In genomic region chr16:25060920-25061319, GRCh38 we compare ENCODE assay signal across 7 cellular contexts. TPM values are rescaled to one million over a fixed set of nuclear protein-coding genes. Genes with fewer than 3 reads are reported as not detected.
A peak's percentile ranks its signal among the peaks of the same experiment; 100 is the strongest.
DNase-seq lines count a peak whose midpoint lies in the region; ATAC-seq and TF ChIP-seq lines count a peak whose summit lies in the region.

No MANE protein-coding gene starts in this region.

- H3K27ac Mint-ChIP-seq in activated CD8-positive, alpha-beta T cell treated with anti-CD3 and anti-CD28 coated beads for 36 hours: peak overlapping the region; percentile 72
- peak overlapping the region; percentile 91 to 97 (median 94) for H3K27ac Mint-ChIP-seq in naive B cell

- POLR2A ChIA-PET in activated CD8-positive, alpha-beta T cell treated with anti-CD3 and anti-CD28 coated beads for 36 hours (lab: Charles Lee): interaction anchor here (0.9 to 1.1 kb wide), 3 partner anchors 11 to 29 kb away, joined by 3 to 4 read pairs (median 3); no protein-coding TSS in a partner anchor

- H3K4me1 Mint-ChIP-seq in activated CD8-positive, alpha-beta T cell treated with anti-CD3 and anti-CD28 coated beads for 36 hours (ENCODE audit: low read depth): peaks cover 44% of the 10 kb centered on the region
- peaks cover 28 to 61% (median 48%) of the 10 kb centered on the region in 3 donors for H3K4me1 Mint-ChIP-seq in naive B cell

- TF ChIP-seq CTCF in activated CD8-positive, alpha-beta T cell treated with anti-CD3 and anti-CD28 coated beads for 36 hours (IDR thresholded peaks at IDR 0.05): no peak

- DNase-seq in Kasumi-1 (lab: John Stamatoyannopoulos, UW): peak; percentile 75 to 77
- DNase-seq in activated CD8-positive, alpha-beta T cell treated with anti-CD3 and anti-CD28 coated beads for 36 hours: no peak
- peak; percentile 69 for DNase-seq in naive B cell
- no peak for DNase-seq in RKO (ENCODE audit: low spot score)

- ATAC-seq in GM18505 (IDR thresholded peaks at IDR 0.05; ENCODE audit: unreplicated experiment) (peak; percentile 72), naive B cell (ENCODE audit: low read depth in 2 of 2) (peak; percentile 96 to 97), HG03457 (IDR thresholded peaks at IDR 0.05; ENCODE audit: unreplicated experiment) (no peak), HG03097 (IDR thresholded peaks at IDR 0.05; ENCODE audit: low FRiP score, unreplicated experiment) (no peak)
- peak; percentile 84 for ATAC-seq in activated CD8-positive, alpha-beta T cell treated with anti-CD3 and anti-CD28 coated beads for 36 hours

- intact Hi-C loops in activated CD8-positive, alpha-beta T cell treated with anti-CD3 and anti-CD28 coated beads for 36 hours (cut with micrococcal nuclease): loop anchor here (5.0 kb wide), 1 partner anchor 46 kb away; no protein-coding TSS in a partner anchor

- TF ChIP-seq POLR2A in GM18505 (IDR thresholded peaks at IDR 0.05; ENCODE audit: borderline replicate concordance, extremely low read depth, insufficient read depth, insufficient read length): no peak

- no peaks in the 10 kb centered on the region for H3K9me3 Mint-ChIP-seq in activated CD8-positive, alpha-beta T cell treated with anti-CD3 and anti-CD28 coated beads for 36 hours
- no peaks in the 10 kb centered on the region for H3K9me3 Mint-ChIP-seq in naive B cell

- no peaks in the 10 kb centered on the region for H3K27me3 Mint-ChIP-seq in activated CD8-positive, alpha-beta T cell treated with anti-CD3 and anti-CD28 coated beads for 36 hours
- H3K27me3 Mint-ChIP-seq in naive B cell: no peaks in the 10 kb centered on the region

- no peak overlapping the region for H3K4me3 Mint-ChIP-seq in activated CD8-positive, alpha-beta T cell treated with anti-CD3 and anti-CD28 coated beads for 36 hours
- H3K4me3 Mint-ChIP-seq in naive B cell: peak overlapping the region; percentile 10 to 85 (median 48)

- CTCF ChIA-PET in activated CD8-positive, alpha-beta T cell treated with anti-CD3 and anti-CD28 coated beads for 36 hours (lab: Charles Lee): interaction anchor here (0.9 to 3.2 kb wide), 4 partner anchors 42 to 165 kb away, joined by 3 to 14 read pairs (median 6); no protein-coding TSS in a partner anchor

- no peaks in the 10 kb centered on the region for H3K36me3 Mint-ChIP-seq in activated CD8-positive, alpha-beta T cell treated with anti-CD3 and anti-CD28 coated beads for 36 hours (ENCODE audit: low read depth)
- H3K36me3 Mint-ChIP-seq in naive B cell: no peaks in the 10 kb centered on the region

RNA-seq across cellular contexts. Expression of gene ARHGAP17, which starts 45.8 kb away (rescaled TPM):
- total RNA-seq in activated CD8-positive, alpha-beta T cell treated with anti-CD3 and anti-CD28 coated beads for 36 hours: 10 to 100 TPM; 69.6 to 75.9 TPM
- 100 to 1,000 TPM in 4 of 6 donors, 10 to 100 TPM in 2; 90.5 to 200 (median 115) TPM for polyA plus RNA-seq in naive B cell (ENCODE audit: low read depth in 6 of 6)

RNA-seq across cellular contexts. Expression of gene LCMT1, which starts 50.6 kb away (rescaled TPM):
- total RNA-seq in activated CD8-positive, alpha-beta T cell treated with anti-CD3 and anti-CD28 coated beads for 36 hours: 10 to 100 TPM; 37.1 to 40.7 TPM
- polyA plus RNA-seq in naive B cell (ENCODE audit: low read depth in 6 of 6): 10 to 100 TPM; 20.2 to 42.5 (median 34.8) TPM

Comparison
In these comparisons a context has a peak if more than half of its experiments do, and no peak if none do; other contexts are left out.
1. ATAC-seq: peak in GM18505 (single experiment), activated CD8-positive, alpha-beta T cell treated with anti-CD3 and anti-CD28 coated beads for 36 hours (single experiment) and naive B cell (2 of 2); none in HG03457 (single experiment) and HG03097 (single experiment).
2. DNase-seq: peak in Kasumi-1 (2 of 2) and naive B cell (single experiment); none in activated CD8-positive, alpha-beta T cell treated with anti-CD3 and anti-CD28 coated beads for 36 hours (single experiment) and RKO (single experiment).